Comparison of ENCODE assay signal across 2 cellular contexts in the genomic region with DNA sequence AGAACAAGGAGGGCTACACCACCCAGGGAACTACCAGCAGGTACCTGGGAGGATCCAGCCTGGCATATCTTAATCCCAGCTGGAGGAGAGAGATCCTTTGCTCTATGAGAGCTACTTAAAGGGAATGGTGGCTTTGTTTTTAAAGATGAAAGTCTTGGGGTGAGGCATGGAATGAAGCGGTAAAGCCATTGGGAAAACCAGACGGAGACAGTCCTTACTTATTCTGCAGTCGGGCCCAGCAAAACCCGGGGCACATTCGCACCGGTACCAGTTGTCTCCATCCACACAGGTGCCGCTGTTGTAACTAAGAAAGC.
TF ChIP-seq lines count a peak whose summit lies in the region.

No MANE protein-coding gene starts in this region.

TF ChIP-seq in SK-N-SH, 30 proteins besides CTCF, POLR2A, EP300 and RAD21 (continued from another document):
- TF ChIP-seq, protein P1, sequence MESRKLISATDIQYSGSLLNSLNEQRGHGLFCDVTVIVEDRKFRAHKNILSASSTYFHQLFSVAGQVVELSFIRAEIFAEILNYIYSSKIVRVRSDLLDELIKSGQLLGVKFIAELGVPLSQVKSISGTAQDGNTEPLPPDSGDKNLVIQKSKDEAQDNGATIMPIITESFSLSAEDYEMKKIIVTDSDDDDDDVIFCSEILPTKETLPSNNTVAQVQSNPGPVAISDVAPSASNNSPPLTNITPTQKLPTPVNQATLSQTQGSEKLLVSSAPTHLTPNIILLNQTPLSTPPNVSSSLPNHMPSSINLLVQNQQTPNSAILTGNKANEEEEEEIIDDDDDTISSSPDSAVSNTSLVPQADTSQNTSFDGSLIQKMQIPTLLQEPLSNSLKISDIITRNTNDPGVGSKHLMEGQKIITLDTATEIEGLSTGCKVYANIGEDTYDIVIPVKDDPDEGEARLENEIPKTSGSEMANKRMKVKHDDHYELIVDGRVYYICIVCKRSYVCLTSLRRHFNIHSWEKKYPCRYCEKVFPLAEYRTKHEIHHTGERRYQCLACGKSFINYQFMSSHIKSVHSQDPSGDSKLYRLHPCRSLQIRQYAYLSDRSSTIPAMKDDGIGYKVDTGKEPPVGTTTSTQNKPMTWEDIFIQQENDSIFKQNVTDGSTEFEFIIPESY (IDR thresholded peaks at IDR 0.05; ENCODE audit: borderline replicate concordance, low read depth): no peak
- TF ChIP-seq SMC3 (IDR thresholded peaks at IDR 0.05; ENCODE audit: low read depth, low read length) (no peak), TAF1 (IDR thresholded peaks at IDR 0.05; ENCODE audit: borderline replicate concordance, low read depth, low read length) (no peak), CHD2 (IDR thresholded peaks at IDR 0.05; ENCODE audit: low read length, partially characterized antibody) (no peak), YY1 (IDR thresholded peaks at IDR 0.05; ENCODE audit: low read depth) (no peak), RCOR1 (IDR thresholded peaks at IDR 0.05; ENCODE audit: low read length) (no peak), SIN3A (IDR thresholded peaks at IDR 0.05; ENCODE audit: borderline replicate concordance, low read depth, low read length) (no peak), FOSL2 (IDR thresholded peaks at IDR 0.05; ENCODE audit: borderline replicate concordance, low read depth) (no peak), NRF1 (IDR thresholded peaks at IDR 0.05; ENCODE audit: low read depth, low read length) (no peak), IRF3 (IDR thresholded peaks at IDR 0.05; ENCODE audit: low read depth, low read length) (no peak), MEF2A (IDR thresholded peaks at IDR 0.05; ENCODE audit: borderline replicate concordance, low read depth) (no peak)
- TF ChIP-seq, protein P2, sequence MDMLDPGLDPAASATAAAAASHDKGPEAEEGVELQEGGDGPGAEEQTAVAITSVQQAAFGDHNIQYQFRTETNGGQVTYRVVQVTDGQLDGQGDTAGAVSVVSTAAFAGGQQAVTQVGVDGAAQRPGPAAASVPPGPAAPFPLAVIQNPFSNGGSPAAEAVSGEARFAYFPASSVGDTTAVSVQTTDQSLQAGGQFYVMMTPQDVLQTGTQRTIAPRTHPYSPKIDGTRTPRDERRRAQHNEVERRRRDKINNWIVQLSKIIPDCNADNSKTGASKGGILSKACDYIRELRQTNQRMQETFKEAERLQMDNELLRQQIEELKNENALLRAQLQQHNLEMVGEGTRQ (IDR thresholded peaks at IDR 0.05; ENCODE audit: borderline replicate concordance, low read depth, low read length): no peak

TF ChIP-seq in SK-N-SH treated with all-trans-retinoic acid at 6 μM for 48 hours, 23 proteins besides CTCF, POLR2A, EP300 and RAD21:
- TF ChIP-seq TSHZ2 (CRISPR knock-in tag; IDR thresholded peaks at IDR 0.05) (no peak), ZNF565 (CRISPR knock-in tag; conservative IDR thresholded peaks at IDR 0.05; ENCODE audit: low read depth) (no peak), PATZ1 (CRISPR knock-in tag; IDR thresholded peaks at IDR 0.05; ENCODE audit: borderline replicate concordance) (no peak), ZNF8 (CRISPR knock-in tag; IDR thresholded peaks at IDR 0.05) (no peak), ARNTL (CRISPR knock-in tag; IDR thresholded peaks at IDR 0.05; ENCODE audit: borderline replicate concordance, low read depth) (no peak), ISL1 (CRISPR knock-in tag; IDR thresholded peaks at IDR 0.05) (no peak), GLIS3 (CRISPR knock-in tag; IDR thresholded peaks at IDR 0.05) (no peak), ZC3H10 (CRISPR knock-in tag; IDR thresholded peaks at IDR 0.05) (no peak), ESRRG (CRISPR knock-in tag; IDR thresholded peaks at IDR 0.05) (no peak), TCF4 (CRISPR knock-in tag; IDR thresholded peaks at IDR 0.05; ENCODE audit: borderline replicate concordance) (no peak), RARB (CRISPR knock-in tag; IDR thresholded peaks at IDR 0.05) (no peak), ZNF70 (CRISPR knock-in tag; IDR thresholded peaks at IDR 0.05) (no peak), ZFP3 (CRISPR knock-in tag; IDR thresholded peaks at IDR 0.05) (no peak), BACH2 (CRISPR knock-in tag; IDR thresholded peaks at IDR 0.05; ENCODE audit: borderline replicate concordance) (no peak), SNAI2 (CRISPR knock-in tag; IDR thresholded peaks at IDR 0.05) (no peak), OSR1 (CRISPR knock-in tag; IDR thresholded peaks at IDR 0.05) (no peak)
- TF ChIP-seq, protein P3, sequence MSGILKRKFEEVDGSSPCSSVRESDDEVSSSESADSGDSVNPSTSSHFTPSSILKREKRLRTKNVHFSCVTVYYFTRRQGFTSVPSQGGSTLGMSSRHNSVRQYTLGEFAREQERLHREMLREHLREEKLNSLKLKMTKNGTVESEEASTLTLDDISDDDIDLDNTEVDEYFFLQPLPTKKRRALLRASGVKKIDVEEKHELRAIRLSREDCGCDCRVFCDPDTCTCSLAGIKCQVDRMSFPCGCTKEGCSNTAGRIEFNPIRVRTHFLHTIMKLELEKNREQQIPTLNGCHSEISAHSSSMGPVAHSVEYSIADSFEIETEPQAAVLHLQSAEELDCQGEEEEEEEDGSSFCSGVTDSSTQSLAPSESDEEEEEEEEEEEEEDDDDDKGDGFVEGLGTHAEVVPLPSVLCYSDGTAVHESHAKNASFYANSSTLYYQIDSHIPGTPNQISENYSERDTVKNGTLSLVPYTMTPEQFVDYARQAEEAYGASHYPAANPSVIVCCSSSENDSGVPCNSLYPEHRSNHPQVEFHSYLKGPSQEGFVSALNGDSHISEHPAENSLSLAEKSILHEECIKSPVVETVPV (CRISPR knock-in tag; IDR thresholded peaks at IDR 0.05): no peak
- TF ChIP-seq, protein P4, sequence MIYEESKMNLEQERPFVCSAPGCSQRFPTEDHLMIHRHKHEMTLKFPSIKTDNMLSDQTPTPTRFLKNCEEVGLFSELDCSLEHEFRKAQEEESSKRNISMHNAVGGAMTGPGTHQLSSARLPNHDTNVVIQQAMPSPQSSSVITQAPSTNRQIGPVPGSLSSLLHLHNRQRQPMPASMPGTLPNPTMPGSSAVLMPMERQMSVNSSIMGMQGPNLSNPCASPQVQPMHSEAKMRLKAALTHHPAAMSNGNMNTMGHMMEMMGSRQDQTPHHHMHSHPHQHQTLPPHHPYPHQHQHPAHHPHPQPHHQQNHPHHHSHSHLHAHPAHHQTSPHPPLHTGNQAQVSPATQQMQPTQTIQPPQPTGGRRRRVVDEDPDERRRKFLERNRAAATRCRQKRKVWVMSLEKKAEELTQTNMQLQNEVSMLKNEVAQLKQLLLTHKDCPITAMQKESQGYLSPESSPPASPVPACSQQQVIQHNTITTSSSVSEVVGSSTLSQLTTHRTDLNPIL (CRISPR knock-in tag; IDR thresholded peaks at IDR 0.05; ENCODE audit: low read depth): no peak
